15 cellular contexts compared by ENCODE assay signal in genomic region chr13:54194233-54195024, GRCh38.
"Had no signal": no experiment of that assay in that cellular context is flagged by ENCODE, and none has a peak within 500 bp of the region (broad histone marks: within the 10 kb centered on the region; RNA-seq: fewer than 3 reads in every experiment).

No MANE protein-coding gene starts in this region.

- H3K9me3 ChIP-seq: sigmoid colon had no signal

- ATAC-seq: activated CD4-positive, alpha-beta T cell treated with anti-CD3 and anti-CD28 coated beads for 36 hours; activated CD8-positive, alpha-beta T cell treated with anti-CD3 and anti-CD28 coated beads, Interleukin-2, amount 10 ng/mL, durations not matched to agents 7 days and 5 days; foreskin keratinocyte; left lobe of liver; natural killer cell had no signal

- H3K27ac ChIP-seq: foreskin keratinocyte, sigmoid colon, VCaP had no signal

- DNase-seq: activated CD4-positive, alpha-beta T cell treated with anti-CD3 and anti-CD28 coated beads for 36 hours; activated CD8-positive, alpha-beta memory T cell treated with anti-CD3 and anti-CD28 coated beads, Interleukin-2, amount 50 U/mL, for 48 hours; activated CD8-positive, alpha-beta T cell treated with anti-CD3 and anti-CD28 coated beads, Interleukin-2, amount 10 ng/mL, durations not matched to agents 7 days and 5 days; activated naive CD4-positive, alpha-beta T cell treated with anti-CD3 and anti-CD28 coated beads for 36 hours; foreskin keratinocyte; islet precursor cell; natural killer cell; sigmoid colon; stimulated activated CD4-positive, alpha-beta T cell treated with anti-CD3 and anti-CD28 coated beads, Interleukin-2, amount 100 ng/mL, for 24 hours; stimulated activated naive CD4-positive, alpha-beta T cell; substantia nigra; T1000; trophoblast cell had no signal

- H3K4me1 ChIP-seq: foreskin keratinocyte had no signal

- H3K4me3 ChIP-seq: sigmoid colon had no signal

- H3K27me3 ChIP-seq: foreskin keratinocyte, sigmoid colon had no signal

- H3K36me3 ChIP-seq: sigmoid colon had no signal
